Comparison of ENCODE assay signal across 1 cellular context in genomic region chr22:19984201-19984753, GRCh38.
A peak's percentile ranks its signal among the peaks of the same experiment; 100 is the strongest.
TF ChIP-seq lines count a peak whose summit lies in the region.

No MANE protein-coding gene starts in this region.

TF ChIP-seq in K562, 482 proteins besides CTCF, POLR2A, EP300 and RAD21 (continued from another document and continues in another):
- TF ChIP-seq USF1 (CRISPR knock-in tag; IDR thresholded peaks at IDR 0.05) (no peak), FOXA3 (CRISPR knock-in tag; conservative IDR thresholded peaks at IDR 0.05 in 1 of 2, IDR thresholded peaks at IDR 0.05 in 1 of 2) (no peak), ZNF12 (CRISPR knock-in tag; IDR thresholded peaks at IDR 0.05) (no peak), ZNF239 (CRISPR knock-in tag; IDR thresholded peaks at IDR 0.05) (no peak), FOXA1 (IDR thresholded peaks at IDR 0.05; ENCODE audit: borderline replicate concordance) (no peak), MTF1 (CRISPR knock-in tag; IDR thresholded peaks at IDR 0.05; ENCODE audit: borderline replicate concordance) (0 out of 2 replicates have a peak, but pooled peaks have one; percentile 44), DDX20 (tag; IDR thresholded peaks at IDR 0.05; ENCODE audit: low read depth) (no peak), CEBPG (CRISPR knock-in tag; IDR thresholded peaks at IDR 0.05) (no peak), CEBPG (tag; conservative IDR thresholded peaks at IDR 0.05 in 1 of 2, IDR thresholded peaks at IDR 0.05 in 1 of 2) (no peak), COPS2 (conservative IDR thresholded peaks at IDR 0.05) (no peak), SAFB (IDR thresholded peaks at IDR 0.05; ENCODE audit: borderline replicate concordance, low read depth, low read length) (no peak), OTX1 (CRISPR knock-in tag; IDR thresholded peaks at IDR 0.05) (no peak), NFE2 (IDR thresholded peaks at IDR 0.05; ENCODE audit: low read depth) (no peak; the same call in 1 of the 2 replicates), POLR3A (IDR thresholded peaks at IDR 0.05; ENCODE audit: borderline replicate concordance, extremely low read depth, insufficient read depth, insufficient read length) (no peak), MEF2A (IDR thresholded peaks at IDR 0.05; ENCODE audit: control insufficient read depth, low read depth, low read length) (peak; percentile 99), ZBTB33 (CRISPR knock-in tag; IDR thresholded peaks at IDR 0.05) (no peak), SMARCE1 (IDR thresholded peaks at IDR 0.05) (peak; percentile 69), ETS1 (conservative IDR thresholded peaks at IDR 0.05; ENCODE audit: control insufficient read depth, low read depth, low read length) (0 out of 2 replicates have a peak, but pooled peaks have one; percentile 14), NUFIP1 (IDR thresholded peaks at IDR 0.05; ENCODE audit: partially characterized antibody) (no peak), MYC (IDR thresholded peaks at IDR 0.05; ENCODE audit: low read depth, low read length) (no peak), MYC (CRISPR knock-in tag; IDR thresholded peaks at IDR 0.05; ENCODE audit: borderline replicate concordance, low read depth) (no peak), ESRRA (IDR thresholded peaks at IDR 0.05; ENCODE audit: borderline replicate concordance, low read depth) (no peak), ARID1B (IDR thresholded peaks at IDR 0.05) (peak; percentile 81; the same call in 1 of the 2 replicates), TCF15 (CRISPR knock-in tag; IDR thresholded peaks at IDR 0.05) (no peak), FOXK2 (conservative IDR thresholded peaks at IDR 0.05 in 1 of 2, IDR thresholded peaks at IDR 0.05 in 1 of 2; ENCODE audit: low read depth in 2 of 2) (0 out of 4 replicates have a peak, but pooled peaks of 1 of the 2 experiments have one; percentile 14), ZNF253 (CRISPR knock-in tag; conservative IDR thresholded peaks at IDR 0.05) (no peak), ZNF717 (CRISPR knock-in tag; IDR thresholded peaks at IDR 0.05) (no peak), ZBTB2 (IDR thresholded peaks at IDR 0.05) (no peak; the same call in 1 of the 2 replicates), MYNN (IDR thresholded peaks at IDR 0.05) (no peak), MYNN (CRISPR knock-in tag; IDR thresholded peaks at IDR 0.05) (no peak), SREBF2 (CRISPR knock-in tag; IDR thresholded peaks at IDR 0.05) (no peak), E4F1 (CRISPR knock-in tag; IDR thresholded peaks at IDR 0.05; ENCODE audit: borderline replicate concordance) (0 out of 2 replicates have a peak, but pooled peaks have one; percentile 4), REST (CRISPR knock-in tag; IDR thresholded peaks at IDR 0.05; ENCODE audit: low read depth) (peak; percentile 46; the same call in 1 of the 2 replicates), ZNF561 (CRISPR knock-in tag; conservative IDR thresholded peaks at IDR 0.05) (no peak), ZNF277 (CRISPR knock-in tag; IDR thresholded peaks at IDR 0.05; ENCODE audit: borderline replicate concordance) (peak; percentile 48; the same call in 1 of the 2 replicates), JUND (IDR thresholded peaks at IDR 0.05; ENCODE audit: borderline replicate concordance, low read depth, low read length) (peak; percentile 97), JUND (tag; IDR thresholded peaks at IDR 0.05; ENCODE audit: borderline replicate concordance, low read depth, low read length) (peak; percentile 93; the same call in 2 of the 3 replicates), ARID2 (IDR thresholded peaks at IDR 0.05) (peak; percentile 75; the same call in 1 of the 2 replicates), NR1H2 (CRISPR knock-in tag; IDR thresholded peaks at IDR 0.05) (no peak), ZNF830 (CRISPR knock-in tag; IDR thresholded peaks at IDR 0.05) (no peak), ZNF140 (CRISPR knock-in tag; IDR thresholded peaks at IDR 0.05) (no peak), ZBTB11 (CRISPR knock-in tag; IDR thresholded peaks at IDR 0.05) (peak in 1 of 3 experiments; percentile 15; a peak in 1 of 6 replicates), CBFA2T3 (IDR thresholded peaks at IDR 0.05) (no peak), NEUROD1 (IDR thresholded peaks at IDR 0.05; ENCODE audit: borderline replicate concordance, low read depth, low read length, partially characterized antibody) (peak; percentile 51), BRCA1 (IDR thresholded peaks at IDR 0.05) (no peak), BRCA1 (CRISPR knock-in tag; IDR thresholded peaks at IDR 0.05) (no peak), GATAD2A (IDR thresholded peaks at IDR 0.05) (peak; percentile 32; the same call in 1 of the 2 replicates), ZNF165 (CRISPR knock-in tag; IDR thresholded peaks at IDR 0.05; ENCODE audit: borderline replicate concordance) (peak; percentile 71; the same call in 1 of the 2 replicates), FUS (optimal IDR thresholded peaks at IDR 0.05; ENCODE audit: low read depth, low read length) (no peak), NCOA4 (IDR thresholded peaks at IDR 0.05; ENCODE audit: partially characterized antibody) (no peak), MXI1 (IDR thresholded peaks at IDR 0.05; ENCODE audit: low read depth, low read length) (no peak), SNAPC5 (CRISPR knock-in tag; IDR thresholded peaks at IDR 0.05) (no peak)
